Comparison of ENCODE assay signal across 19 cellular contexts in genomic region chr3:64158334-64158733, GRCh38.
A peak's percentile ranks its signal among the peaks of the same experiment; 100 is the strongest.
DNase-seq lines count a peak whose midpoint lies in the region; FAIRE-seq and TF ChIP-seq lines count a peak whose summit lies in the region.
"Had no signal": no experiment of that assay in that cellular context is flagged by ENCODE, and none has a peak within 500 bp of the region (broad histone marks: within the 10 kb centered on the region; RNA-seq: fewer than 3 reads in every experiment).

No MANE protein-coding gene starts in this region.

- H3K9me1 ChIP-seq in keratinocyte (ENCODE audit: control insufficient read depth, extremely low read depth, insufficient read depth, low read length): no peaks in the 10 kb centered on the region

- H3K9me3 Mint-ChIP-seq in MCF 10A (ENCODE audit: unreplicated experiment) (no peaks in the 10 kb centered on the region), chondrocyte (ENCODE audit: low read depth) (no peaks in the 10 kb centered on the region), type B pancreatic cell (peaks cover 9% of the 10 kb centered on the region)
- no peaks in the 10 kb centered on the region for H3K9me3 Mint-ChIP-seq in activated CD4-positive, alpha-beta memory T cell treated with anti-CD3 and anti-CD28 coated beads, Interleukin-2, amount 10 ng/mL, durations not matched to agents 7 days and 5 days
- H3K9me3 Mint-ChIP-seq: nephron progenitor cell; stimulated activated effector memory CD8-positive, alpha-beta T cell treated with anti-CD3 and anti-CD28 coated beads, Interleukin-12 subunit alpha, Interleukin-12 subunit beta, amount 100 ng/mL, for 72 hours had no signal

- H2AFZ ChIP-seq in mammary epithelial cell (ENCODE audit: low read depth, low read length): no peak overlapping the region
- no peak overlapping the region for H2AFZ ChIP-seq in keratinocyte (ENCODE audit: control insufficient read depth, low read length)

- intact Hi-C loops in MCF 10A (cut with micrococcal nuclease): no loop called here
- intact Hi-C loops in mammary epithelial cell (cut with micrococcal nuclease): no loop called here

- BruUV-seq in MCF 10A (replicated peaks; lab: Mats Ljungman, UMichigan) (no TSS peak), mammary epithelial cell (replicated peaks; lab: Mats Ljungman, UMichigan) (no TSS peak)

- dilution Hi-C loops in mammary epithelial cell (cut with HindIII; ENCODE audit: low sequenced_read_pairs) (no loop called here), keratinocyte (cut with MboI; ENCODE audit: extremely low pct_ligation_motif_present, low sequenced_read_pairs) (no loop called here)

- CTCF ChIA-PET in MCF 10A (lab: Yijun Ruan, JAX) (interaction anchor here (0.5 to 1.2 kb wide), 4 partner anchors 29 to 323 kb away, joined by 3 read pairs; no protein-coding TSS in a partner anchor), mammary epithelial cell (lab: Charles Lee; ENCODE audit: low non-redundant PET) (no interaction called here)
- CTCF ChIA-PET in activated CD4-positive, alpha-beta memory T cell treated with anti-CD3 and anti-CD28 coated beads, Interleukin-2, amount 10 ng/mL, durations not matched to agents 7 days and 5 days (lab: Charles Lee): no interaction called here

- H3K4me3 Mint-ChIP-seq in MCF 10A (ENCODE audit: unreplicated experiment) (no peak overlapping the region), chondrocyte (ENCODE audit: unreplicated experiment) (no peak overlapping the region), type B pancreatic cell (peak overlapping the region; percentile 78)
- H3K4me3 Mint-ChIP-seq in activated CD4-positive, alpha-beta memory T cell treated with anti-CD3 and anti-CD28 coated beads, Interleukin-2, amount 10 ng/mL, durations not matched to agents 7 days and 5 days: no peak overlapping the region
- H3K4me3 Mint-ChIP-seq: nephron progenitor cell; stimulated activated effector memory CD8-positive, alpha-beta T cell treated with anti-CD3 and anti-CD28 coated beads, Interleukin-12 subunit alpha, Interleukin-12 subunit beta, amount 100 ng/mL, for 72 hours had no signal

- H3K36me3 Mint-ChIP-seq in MCF 10A (ENCODE audit: insufficient read depth, unreplicated experiment): peaks cover 9% of the 10 kb centered on the region
- peaks cover 47% of the 10 kb centered on the region for H3K36me3 Mint-ChIP-seq in chondrocyte (ENCODE audit: low read depth)
- H3K36me3 Mint-ChIP-seq in type B pancreatic cell: peaks cover 35% of the 10 kb centered on the region
- no peaks in the 10 kb centered on the region for H3K36me3 Mint-ChIP-seq in activated CD4-positive, alpha-beta memory T cell treated with anti-CD3 and anti-CD28 coated beads, Interleukin-2, amount 10 ng/mL, durations not matched to agents 7 days and 5 days (ENCODE audit: low read depth)
- H3K36me3 Mint-ChIP-seq: stimulated activated effector memory CD8-positive, alpha-beta T cell treated with anti-CD3 and anti-CD28 coated beads, Interleukin-12 subunit alpha, Interleukin-12 subunit beta, amount 100 ng/mL, for 72 hours had no signal

- H3K4me3 ChIP-seq in mammary epithelial cell (replicated peaks in 1 of 3; ENCODE audit: insufficient read depth in 1 of 3, low read depth in 2 of 3, low read length in 3 of 3): no peak overlapping the region
- H3K4me3 ChIP-seq in keratinocyte (ENCODE audit: control insufficient read depth in 2 of 3, extremely low read depth in 1 of 3, insufficient read depth in 2 of 3, low read depth in 1 of 3, low read length in 3 of 3): no peak overlapping the region
- H3K4me3 ChIP-seq: BLaER1 treated with 17β-estradiol and CSF1 and Interleukin-3, amounts not matched to agents 10 nM and 100 nM; coronary artery; heart left ventricle; SJSA1; upper lobe of right lung had no signal

- POLR2A ChIA-PET in MCF 10A (lab: Yijun Ruan, JAX): interaction anchor here (0.6 to 1.4 kb wide), 11 partner anchors 9 to 109 kb away, joined by 3 to 7 read pairs (median 3); no protein-coding TSS in a partner anchor
- POLR2A ChIA-PET in activated CD4-positive, alpha-beta memory T cell treated with anti-CD3 and anti-CD28 coated beads, Interleukin-2, amount 10 ng/mL, durations not matched to agents 7 days and 5 days (lab: Charles Lee): interaction anchor here (0.6 kb wide), 1 partner anchor 135 kb away, joined by 3 read pairs; the partner anchor contains the start of gene PSMD6

- DNase-seq in MCF 10A (ENCODE audit: unreplicated experiment) (peak; percentile 96), mammary epithelial cell (no peak), chondrocyte (ENCODE audit: low spot score) (no peak), keratinocyte (ENCODE audit: low read depth, low spot score) (no peak), type B pancreatic cell (ENCODE audit: extremely low spot score, unreplicated experiment) (no peak), AG08395 (ENCODE audit: low spot score) (no peak)
- DNase-seq in activated CD4-positive, alpha-beta T cell treated with anti-CD3 and anti-CD28 coated beads, Interleukin-2, amount 50 U/mL, for 48 hours: no peak
- DNase-seq in activated CD4-positive, alpha-beta memory T cell treated with anti-CD3 and anti-CD28 coated beads, Interleukin-2, amount 10 ng/mL, durations not matched to agents 7 days and 5 days: no peak
- DNase-seq: 8988T, aorta, heart left ventricle, NCI-H1694, nephron progenitor cell, T1000, upper lobe of right lung had no signal

- H3K27me3 ChIP-seq in mammary epithelial cell (ENCODE audit: insufficient read depth, low read length) (no peaks in the 10 kb centered on the region), keratinocyte (ENCODE audit: control insufficient read depth, extremely low read depth, insufficient read depth, low read length) (no peaks in the 10 kb centered on the region)
- H3K27me3 ChIP-seq: BLaER1 treated with 17β-estradiol and CSF1 and Interleukin-3, amounts not matched to agents 10 nM and 100 nM; heart left ventricle; SJSA1; upper lobe of right lung had no signal

- H3K27ac ChIP-seq in mammary epithelial cell (ENCODE audit: insufficient read depth, low read depth, low read length) (no peak overlapping the region), keratinocyte (ENCODE audit: control insufficient read depth, insufficient read depth, low read length) (no peak overlapping the region)
- H3K27ac ChIP-seq: BLaER1 treated with 17β-estradiol and CSF1 and Interleukin-3, amounts not matched to agents 10 nM and 100 nM; coronary artery; SJSA1; upper lobe of right lung had no signal

- H3K79me2 ChIP-seq in mammary epithelial cell (ENCODE audit: insufficient read depth, low read length): peaks cover 11% of the 10 kb centered on the region
- no peaks in the 10 kb centered on the region for H3K79me2 ChIP-seq in keratinocyte (ENCODE audit: control insufficient read depth, insufficient read depth, low read length)

- no peaks in the 10 kb centered on the region for H3K27me3 Mint-ChIP-seq in MCF 10A (ENCODE audit: insufficient read depth, unreplicated experiment)
- no peaks in the 10 kb centered on the region for H3K27me3 Mint-ChIP-seq in chondrocyte (ENCODE audit: low read depth)
- no peaks in the 10 kb centered on the region for H3K27me3 Mint-ChIP-seq in type B pancreatic cell
- peaks cover 7% of the 10 kb centered on the region for H3K27me3 Mint-ChIP-seq in activated CD4-positive, alpha-beta memory T cell treated with anti-CD3 and anti-CD28 coated beads, Interleukin-2, amount 10 ng/mL, durations not matched to agents 7 days and 5 days

- H3K36me3 ChIP-seq in mammary epithelial cell (ENCODE audit: insufficient read depth, low read length) (peaks cover 25% of the 10 kb centered on the region), keratinocyte (ENCODE audit: control insufficient read depth in 2 of 2, extremely low read depth in 1 of 2, insufficient read depth in 2 of 2, low read length in 2 of 2) (peaks cover 0 to 11% of the 10 kb centered on the region in 2 experiments)

- H3K4me1 Mint-ChIP-seq in MCF 10A (ENCODE audit: insufficient read depth, unreplicated experiment): peaks cover 35% of the 10 kb centered on the region
- peaks cover 44% of the 10 kb centered on the region for H3K4me1 Mint-ChIP-seq in chondrocyte (ENCODE audit: low read depth)
- peaks cover 29% of the 10 kb centered on the region for H3K4me1 Mint-ChIP-seq in type B pancreatic cell (ENCODE audit: unreplicated experiment)
- peaks cover 3% of the 10 kb centered on the region for H3K4me1 Mint-ChIP-seq in activated CD4-positive, alpha-beta memory T cell treated with anti-CD3 and anti-CD28 coated beads, Interleukin-2, amount 10 ng/mL, durations not matched to agents 7 days and 5 days
- H3K4me1 Mint-ChIP-seq: stimulated activated effector memory CD8-positive, alpha-beta T cell treated with anti-CD3 and anti-CD28 coated beads, Interleukin-12 subunit alpha, Interleukin-12 subunit beta, amount 100 ng/mL, for 72 hours had no signal

- 27% methylated on average over 3 of the region's 3 CpGs for WGBS in mammary epithelial cell (ENCODE audit: low coverage, missing lambda C conversion rate)

- no peaks in the 10 kb centered on the region for H3K9me3 ChIP-seq in mammary epithelial cell (replicated peaks; ENCODE audit: insufficient read depth, low read length)
- no peaks in the 10 kb centered on the region for H3K9me3 ChIP-seq in keratinocyte (ENCODE audit: control insufficient read depth, low read depth, low read length)
- H3K9me3 ChIP-seq: BLaER1 treated with 17β-estradiol and CSF1 and Interleukin-3, amounts not matched to agents 10 nM and 100 nM; heart left ventricle; SJSA1; upper lobe of right lung had no signal

- peak; percentile 87 for FAIRE-seq in keratinocyte (lab: Jason Lieb, UNC)

- H3K9ac ChIP-seq in mammary epithelial cell (ENCODE audit: insufficient read depth, low read length) (no peak overlapping the region), keratinocyte (ENCODE audit: control insufficient read depth, extremely low read depth, insufficient read depth, low read length) (no peak overlapping the region)
- H3K9ac ChIP-seq: BLaER1 treated with 17β-estradiol and CSF1 and Interleukin-3, amounts not matched to agents 10 nM and 100 nM had no signal

- TF ChIP-seq CTCF in MCF 10A (IDR thresholded peaks at IDR 0.05; ENCODE audit: unreplicated experiment) (no peak), mammary epithelial cell (conservative IDR thresholded peaks at IDR 0.05 in 1 of 2, IDR thresholded peaks at IDR 0.05 in 1 of 2; ENCODE audit: extremely low read depth in 1 of 2, insufficient read depth in 1 of 2, low read depth in 1 of 2, low read length in 2 of 2) (no peak), chondrocyte (IDR thresholded peaks at IDR 0.05) (no peak), keratinocyte (optimal IDR thresholded peaks at IDR 0.05 in 1 of 3, IDR thresholded peaks at IDR 0.05 in 1 of 3, conservative IDR thresholded peaks at IDR 0.05 in 1 of 3; ENCODE audit: extremely low read depth in 1 of 3, insufficient read depth in 2 of 3, low read length in 3 of 3) (no peak), type B pancreatic cell (conservative IDR thresholded peaks at IDR 0.05) (no peak)

- in situ Hi-C loops in mammary epithelial cell (cut with MboI; ENCODE audit: low sequenced_read_pairs in 2 of 2): no loop called here

- H3K27ac Mint-ChIP-seq in MCF 10A (ENCODE audit: low read depth, unreplicated experiment) (peak overlapping the region; percentile 39), chondrocyte (ENCODE audit: unreplicated experiment) (peak overlapping the region; percentile 55), type B pancreatic cell (peak overlapping the region; percentile 94)
- H3K27ac Mint-ChIP-seq in activated CD4-positive, alpha-beta memory T cell treated with anti-CD3 and anti-CD28 coated beads, Interleukin-2, amount 10 ng/mL, durations not matched to agents 7 days and 5 days: no peak overlapping the region
- H3K27ac Mint-ChIP-seq: stimulated activated effector memory CD8-positive, alpha-beta T cell treated with anti-CD3 and anti-CD28 coated beads, Interleukin-12 subunit alpha, Interleukin-12 subunit beta, amount 100 ng/mL, for 72 hours had no signal

- H3K4me1 ChIP-seq in mammary epithelial cell (ENCODE audit: insufficient read depth, low read length) (peaks cover 34% of the 10 kb centered on the region), keratinocyte (ENCODE audit: control insufficient read depth, extremely low read depth, insufficient read depth, low read length) (peaks cover 32% of the 10 kb centered on the region)

- H3K4me2 ChIP-seq in mammary epithelial cell (ENCODE audit: insufficient read depth, low read depth, low read length) (no peak overlapping the region), keratinocyte (ENCODE audit: control insufficient read depth, extremely low read depth, insufficient read depth, low read depth, low read length) (no peak overlapping the region)
- H3K4me2 ChIP-seq: BLaER1 treated with 17β-estradiol and CSF1 and Interleukin-3, amounts not matched to agents 10 nM and 100 nM had no signal

- no peaks in the 10 kb centered on the region for H4K20me1 ChIP-seq in mammary epithelial cell (ENCODE audit: insufficient read depth, low read length)
- no peaks in the 10 kb centered on the region for H4K20me1 ChIP-seq in keratinocyte (ENCODE audit: control insufficient read depth, extremely low read depth, insufficient read depth, low read length)
- H4K20me1 ChIP-seq: BLaER1 treated with 17β-estradiol and CSF1 and Interleukin-3, amounts not matched to agents 10 nM and 100 nM had no signal
